In the genomic region with DNA sequence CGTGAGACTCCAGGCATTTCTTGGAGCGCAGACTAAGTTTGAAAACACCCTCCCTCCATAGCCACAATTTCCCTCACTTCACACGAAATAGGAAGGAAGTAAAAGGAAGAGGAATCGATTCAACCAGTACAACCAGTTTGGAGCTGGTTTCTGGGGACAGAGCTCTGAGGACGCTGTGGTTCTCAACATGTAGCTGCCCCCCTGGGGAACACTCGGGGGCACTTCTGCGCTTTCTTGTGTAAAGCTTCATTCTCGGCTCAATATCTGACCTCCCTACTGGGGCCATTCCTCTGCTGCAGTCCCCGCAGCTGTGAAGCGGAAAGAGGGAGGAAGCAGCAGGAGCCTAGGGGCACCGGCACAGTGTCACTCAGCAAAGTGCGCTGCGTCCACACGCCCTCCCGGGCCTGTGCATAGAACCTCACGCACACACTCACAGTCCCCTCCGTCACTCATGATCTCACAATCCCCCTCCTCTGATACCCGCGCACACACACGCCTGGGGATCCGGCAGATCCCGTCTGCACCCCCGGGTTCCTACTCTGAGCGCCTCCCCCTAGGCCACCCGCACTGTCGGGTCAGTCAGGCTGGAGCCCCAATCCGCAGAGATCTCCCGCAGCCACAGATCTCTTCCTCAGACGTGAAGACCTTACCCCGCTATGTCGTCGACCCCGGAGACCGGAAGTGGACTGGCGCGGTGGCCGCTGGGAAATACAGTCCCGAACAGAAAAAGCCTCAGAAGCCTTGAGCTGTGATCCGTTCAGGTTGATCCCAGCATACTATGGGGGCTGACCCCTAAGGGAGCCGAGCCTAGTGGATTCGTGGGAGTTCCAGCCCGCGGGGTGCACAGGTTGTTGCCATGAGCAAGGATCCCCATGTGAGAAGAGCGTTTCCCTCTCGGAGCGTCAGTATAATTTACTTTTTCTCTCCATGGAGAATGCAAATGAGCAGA, we compare ENCODE assay signal across 8 cellular contexts. TPM values are rescaled to one million over a fixed set of nuclear protein-coding genes. Genes with fewer than 3 reads are reported as not detected.
DNase-seq lines count a peak whose midpoint lies in the region; ATAC-seq, FAIRE-seq and TF ChIP-seq lines count a peak whose summit lies in the region.

A gene (minus strand): TSS at position 688 of the 949 bp plus-strand sequence. CDS start 6,190 bp downstream, outside the sequence.

- H3K27me3 Mint-ChIP-seq in activated CD4-positive, alpha-beta memory T cell treated with anti-CD3 and anti-CD28 coated beads, Interleukin-2, amount 10 ng/mL, durations not matched to agents 7 days and 5 days: peaks cover 2% of the 10 kb centered on the region

- peak; percentile 98 for FAIRE-seq in HepG2 (lab: Jason Lieb, UNC)

- H3K4me3 ChIP-seq in dorsolateral prefrontal cortex: peak within 1 kb of the TSS; percentile 55 to 99 (median 86)
- peak within 1 kb of the TSS; percentile 70 to 90 (median 82) for H3K4me3 ChIP-seq in HepG2 (replicated peaks in 1 of 3; ENCODE audit: insufficient read depth in 1 of 3, low read depth in 2 of 3, low read length in 3 of 3)

- H3K4me1 ChIP-seq in HepG2 (ENCODE audit: insufficient read depth, low read length): peaks cover 38% of the 10 kb centered on the region

- CTCF ChIA-PET in activated CD4-positive, alpha-beta memory T cell treated with anti-CD3 and anti-CD28 coated beads, Interleukin-2, amount 10 ng/mL, durations not matched to agents 7 days and 5 days (lab: Charles Lee): interaction anchor here (0.6 to 1.6 kb wide), 5 partner anchors 40 to 246 kb away, joined by 3 to 10 read pairs (median 4); a partner anchor contains a TSS
- CTCF ChIA-PET in HepG2 (lab: Yijun Ruan, JAX; ENCODE audit: low intra/inter-chr PET ratio, low total read pairs): no interaction called here

- intact Hi-C loops in dorsolateral prefrontal cortex (cut with DNase I): no loop called here
- intact Hi-C loops in HepG2 (cut with micrococcal nuclease; ENCODE audit: unreplicated experiment): loop anchor here (5.0 kb wide), 1 partner anchor 33 kb away; a partner anchor contains a TSS

- peaks cover 41% of the 10 kb centered on the region for H3K4me1 Mint-ChIP-seq in activated CD4-positive, alpha-beta memory T cell treated with anti-CD3 and anti-CD28 coated beads, Interleukin-2, amount 10 ng/mL, durations not matched to agents 7 days and 5 days

- peak within 1 kb of the TSS; percentile 100 for H3K4me3 Mint-ChIP-seq in activated CD4-positive, alpha-beta memory T cell treated with anti-CD3 and anti-CD28 coated beads, Interleukin-2, amount 10 ng/mL, durations not matched to agents 7 days and 5 days

- no peaks in the 10 kb centered on the region for H3K9me3 ChIP-seq in HepG2 (ENCODE audit: low read length)

- H4K20me1 ChIP-seq in HepG2 (ENCODE audit: insufficient read depth, low read length): no peaks in the 10 kb centered on the region; the same call in 1 of the 2 replicates

- H3K79me2 ChIP-seq in HepG2 (ENCODE audit: insufficient read depth, low read length): peaks cover 44% of the 10 kb centered on the region

- WGBS in HepG2 (ENCODE audit: low lambda C conversion rate): 2% methylated on average over 42 of the region's 46 CpGs

- DNase-seq in AG08395 (ENCODE audit: low spot score): peak; percentile 72
- peak; percentile 60 for DNase-seq in NCI-H774 (lab: John Stamatoyannopoulos, UW)
- peak; percentile 82 for DNase-seq in activated CD4-positive, alpha-beta memory T cell treated with anti-CD3 and anti-CD28 coated beads, Interleukin-2, amount 10 ng/mL, durations not matched to agents 7 days and 5 days
- peak; percentile 70 to 89 (median 86) for DNase-seq in dorsolateral prefrontal cortex
- peak; percentile 82 for DNase-seq in HepG2 (ENCODE audit: low spot score)
- DNase-seq in stimulated activated CD4-positive, alpha-beta T cell treated with anti-CD3 and anti-CD28 coated beads, Interleukin-2, amount 100 ng/mL, for 48 hours: peak; percentile 64 to 71

- no peak for TF ChIP-seq RAD21 in HepG2 (CRISPR knock-in tag; IDR thresholded peaks at IDR 0.05)

- peak in 12 of 56 donors; percentile 2 to 36 (median 20) for TF ChIP-seq CTCF in dorsolateral prefrontal cortex (IDR thresholded peaks at IDR 0.05 in 54 of 56, conservative IDR thresholded peaks at IDR 0.05 in 2 of 56; ENCODE audit: low read depth in 1 of 56, partially characterized antibody in 56 of 56)
- no peak for TF ChIP-seq CTCF in HepG2 (CRISPR knock-in tag; IDR thresholded peaks at IDR 0.05)

- in situ Hi-C loops in HepG2 (cut with HindIII; ENCODE audit: extremely low pct_ligation_motif_present, low pct_unique_long_range_greater_than_20kb): no loop called here

- BruUV-seq in HepG2 (replicated peaks; lab: Mats Ljungman, UMichigan): TSS peak; percentile 73

- H2AFZ ChIP-seq in HepG2 (ENCODE audit: low read length): peak within 1 kb of the TSS; percentile 74

- H3K27me3 ChIP-seq in dorsolateral prefrontal cortex: no peaks in the 10 kb centered on the region
- H3K27me3 ChIP-seq in HepG2 (ENCODE audit: control insufficient read depth in 1 of 2, insufficient read depth in 2 of 2, low read length in 2 of 2): no peaks in the 10 kb centered on the region; a peak in 1 of 5 replicates

- H3K27ac ChIP-seq in dorsolateral prefrontal cortex (peak within 1 kb of the TSS; percentile 14 to 95 (median 85)), HepG2 (ENCODE audit: extremely low read length, insufficient read depth, low read length) (peak within 1 kb of the TSS; percentile 90)

- peak within 1 kb of the TSS; percentile 74 for H3K4me2 ChIP-seq in HepG2 (ENCODE audit: low read depth, low read length)

- ATAC-seq in GM19025 (IDR thresholded peaks at IDR 0.05; ENCODE audit: low read depth, unreplicated experiment): peak; percentile 61
- ATAC-seq in HG03460 (IDR thresholded peaks at IDR 0.05; ENCODE audit: unreplicated experiment): peak; percentile 82
- peak; percentile 95 for ATAC-seq in HepG2

- peaks cover 7% of the 10 kb centered on the region for H3K9me3 Mint-ChIP-seq in activated CD4-positive, alpha-beta memory T cell treated with anti-CD3 and anti-CD28 coated beads, Interleukin-2, amount 10 ng/mL, durations not matched to agents 7 days and 5 days

- H3K36me3 Mint-ChIP-seq in activated CD4-positive, alpha-beta memory T cell treated with anti-CD3 and anti-CD28 coated beads, Interleukin-2, amount 10 ng/mL, durations not matched to agents 7 days and 5 days (ENCODE audit: low read depth): peaks cover 25% of the 10 kb centered on the region

- TF ChIP-seq EP300 in HepG2 (IDR thresholded peaks at IDR 0.05; ENCODE audit: low read depth in 2 of 2, low read length in 2 of 2): no peak
- TF ChIP-seq EP300 in HepG2 (CRISPR knock-in tag; IDR thresholded peaks at IDR 0.05; ENCODE audit: borderline replicate concordance): peak; percentile 54

- peak; percentile 54 to 86; a peak in 3 of 4 replicates for TF ChIP-seq POLR2A in HepG2 (IDR thresholded peaks at IDR 0.05; ENCODE audit: insufficient read depth in 1 of 2, low read depth in 2 of 2, low read length in 2 of 2)

- POLR2A ChIA-PET in activated CD4-positive, alpha-beta memory T cell treated with anti-CD3 and anti-CD28 coated beads, Interleukin-2, amount 10 ng/mL, durations not matched to agents 7 days and 5 days (lab: Charles Lee): interaction anchor here (0.7 to 2.2 kb wide), 12 partner anchors 10 to 244 kb away, joined by 3 to 31 read pairs (median 3); a partner anchor contains a TSS
- POLR2A ChIA-PET in HepG2 (lab: Yijun Ruan, JAX): interaction anchor here (0.7 to 2.1 kb wide), 11 partner anchors 19 to 120 kb away, joined by 3 to 15 read pairs (median 4); a partner anchor contains a TSS

- H3K9ac ChIP-seq in HepG2 (ENCODE audit: insufficient read depth, low read depth, low read length): peak within 1 kb of the TSS; percentile 89

- no peaks in the 10 kb centered on the region for H3K36me3 ChIP-seq in HepG2 (replicated peaks in 1 of 2; ENCODE audit: control insufficient read depth in 1 of 2, insufficient read depth in 2 of 2, low read length in 2 of 2)

- peak within 1 kb of the TSS; percentile 98 for H3K27ac Mint-ChIP-seq in activated CD4-positive, alpha-beta memory T cell treated with anti-CD3 and anti-CD28 coated beads, Interleukin-2, amount 10 ng/mL, durations not matched to agents 7 days and 5 days

TF ChIP-seq in HepG2, 621 proteins besides CTCF, POLR2A, EP300 and RAD21 (continues in another document):
- TF ChIP-seq, protein P1, sequence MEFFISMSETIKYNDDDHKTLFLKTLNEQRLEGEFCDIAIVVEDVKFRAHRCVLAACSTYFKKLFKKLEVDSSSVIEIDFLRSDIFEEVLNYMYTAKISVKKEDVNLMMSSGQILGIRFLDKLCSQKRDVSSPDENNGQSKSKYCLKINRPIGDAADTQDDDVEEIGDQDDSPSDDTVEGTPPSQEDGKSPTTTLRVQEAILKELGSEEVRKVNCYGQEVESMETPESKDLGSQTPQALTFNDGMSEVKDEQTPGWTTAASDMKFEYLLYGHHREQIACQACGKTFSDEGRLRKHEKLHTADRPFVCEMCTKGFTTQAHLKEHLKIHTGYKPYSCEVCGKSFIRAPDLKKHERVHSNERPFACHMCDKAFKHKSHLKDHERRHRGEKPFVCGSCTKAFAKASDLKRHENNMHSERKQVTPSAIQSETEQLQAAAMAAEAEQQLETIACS (CRISPR knock-in tag; IDR thresholded peaks at IDR 0.05): no peak

RNA-seq across cellular contexts. Expression of the gene that starts here (rescaled TPM):
- 10 to 100 TPM; 21.3 to 25.3 TPM for total RNA-seq in activated CD4-positive, alpha-beta memory T cell treated with anti-CD3 and anti-CD28 coated beads, Interleukin-2, amount 10 ng/mL, durations not matched to agents 7 days and 5 days
- total RNA-seq in dorsolateral prefrontal cortex: 10 to 100 TPM; 16.3 to 42.6 (median 25.3) TPM
- total RNA-seq in HepG2 (2016; rRNA removed; fragmentation: Illumina TruSeq; extraction: Trizol): 22.7 and 22.9 TPM in 2 replicates
- 3.0 and 3.3 TPM in 2 replicates for total RNA-seq in HepG2 (2016; cell fraction: cytosol; rRNA removed; fragmentation: Illumina TruSeq; extraction: Trizol; ENCODE audit: low read depth)
- total RNA-seq in HepG2 (2016; cell fraction: insoluble cytoplasmic fraction; rRNA removed; fragmentation: Illumina TruSeq; extraction: Trizol): 21.7 and 25.4 TPM in 2 replicates
- 6.3 and 9.6 TPM in 2 replicates for total RNA-seq in HepG2 (2016; cell fraction: membrane; rRNA removed; fragmentation: Illumina TruSeq; extraction: Trizol)
- 38.6 and 39.0 TPM in 2 replicates for total RNA-seq in HepG2 (2016; cell fraction: nucleus; rRNA removed; fragmentation: Illumina TruSeq; extraction: Trizol)
- polyA plus RNA-seq in HepG2 (2011; rRNA removed): 12.4 and 13.5 TPM in 2 replicates
- polyA plus RNA-seq in HepG2 (2011; cell fraction: cytosol; rRNA removed): 6.0 and 9.5 TPM in 2 replicates
- polyA plus RNA-seq in HepG2 (2011; cell fraction: nucleus; rRNA removed): 20.5 and 26.8 TPM in 2 replicates
- polyA plus RNA-seq in HepG2 (2012): 15.0 and 17.3 TPM in 2 replicates
- 2.1 and 2.3 TPM in 2 replicates for polyA plus RNA-seq in HepG2 (2016; cell fraction: cytosol; fragmentation: Illumina TruSeq; extraction: Trizol; ENCODE audit: low read depth)
- 12.7 and 14.0 TPM in 2 replicates for polyA plus RNA-seq in HepG2 (2016; cell fraction: insoluble cytoplasmic fraction; fragmentation: Illumina TruSeq; extraction: Trizol; ENCODE audit: low read depth)
- polyA plus RNA-seq in HepG2 (2016; cell fraction: membrane; fragmentation: Illumina TruSeq; extraction: Trizol; ENCODE audit: low read depth): 2.7 and 4.8 TPM in 2 replicates
- polyA plus RNA-seq in HepG2 (2016; cell fraction: nucleus; fragmentation: Illumina TruSeq; extraction: Trizol; ENCODE audit: insufficient read depth, low read depth): 24.5 and 25.3 TPM in 2 replicates
- 12.7 and 16.8 TPM in 2 replicates for polyA minus RNA-seq in HepG2 (2011; rRNA and poly(A)+ RNA removed; ENCODE audit: low replicate concordance)
- 7.1 and 9.6 TPM in 2 replicates for polyA minus RNA-seq in HepG2 (2011; cell fraction: cytosol; rRNA and poly(A)+ RNA removed)
- polyA minus RNA-seq in HepG2 (2011; cell fraction: nucleus; rRNA and poly(A)+ RNA removed): 86.3 and 88.8 TPM in 2 replicates

Comparison
In these comparisons a context has a peak if more than half of its experiments do, and no peak if none do; other contexts are left out.
1. Peak in every context shown above with its lines: DNase-seq, ATAC-seq, H3K4me3 ChIP-seq and H3K27ac ChIP-seq.